Comparison of ENCODE assay signal across 15 cellular contexts in the genomic region with DNA sequence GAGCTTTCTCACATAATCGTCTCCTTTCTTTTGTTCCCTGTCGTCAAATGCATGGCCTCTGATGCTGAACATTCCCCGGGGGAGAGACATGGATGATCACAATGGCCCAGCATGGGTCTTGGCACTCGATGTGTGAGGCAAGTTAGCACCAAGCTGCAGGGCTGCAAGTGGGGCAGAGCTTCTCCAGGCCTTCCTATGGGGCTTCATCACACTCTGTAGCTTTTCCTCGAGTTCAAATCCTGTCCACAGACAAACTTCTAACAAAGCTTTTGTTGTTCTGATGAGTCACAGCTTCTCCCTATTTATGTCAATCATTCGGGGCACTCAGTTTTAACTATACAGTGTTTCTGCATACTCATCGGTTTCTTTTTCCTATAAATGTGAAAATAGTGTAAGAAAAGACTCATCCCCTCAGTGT.
DNase-seq lines count a peak whose midpoint lies in the region; TF ChIP-seq lines count a peak whose summit lies in the region.
"Had no signal": no experiment of that assay in that cellular context is flagged by ENCODE, and none has a peak within 500 bp of the region (broad histone marks: within the 10 kb centered on the region; RNA-seq: fewer than 3 reads in every experiment).

No MANE protein-coding gene starts in this region.

- no peak overlapping the region for H3K4me3 Mint-ChIP-seq in activated naive CD4-positive, alpha-beta T cell treated with anti-CD3 and anti-CD28 coated beads for 36 hours
- H3K4me3 Mint-ChIP-seq in chondrocyte (ENCODE audit: unreplicated experiment) = no peak overlapping the region
- H3K4me3 Mint-ChIP-seq: stimulated activated memory B cell treated with anti-CD40 and anti-IgM and Interleukin-4, amounts not matched to agents 10 μg/mL and 1 μg/mL and 100 μg/mL, for 72 hours had no signal

- H3K4me3 ChIP-seq in esophagus squamous epithelium (no peak overlapping the region), ascending aorta (no peak overlapping the region), colonic mucosa (no peak overlapping the region)
- H3K4me3 ChIP-seq: mucosa of descending colon, psoas muscle had no signal

- peaks cover 45% of the 10 kb centered on the region for H3K4me1 Mint-ChIP-seq in activated naive CD4-positive, alpha-beta T cell treated with anti-CD3 and anti-CD28 coated beads for 36 hours (ENCODE audit: low read depth)
- H3K4me1 Mint-ChIP-seq in chondrocyte (ENCODE audit: low read depth) = peaks cover 17% of the 10 kb centered on the region

- no peaks in the 10 kb centered on the region for H3K36me3 ChIP-seq in esophagus squamous epithelium
- no peaks in the 10 kb centered on the region for H3K36me3 ChIP-seq in ascending aorta
- H3K36me3 ChIP-seq in colonic mucosa = no peaks in the 10 kb centered on the region

- CTCF ChIA-PET in activated naive CD4-positive, alpha-beta T cell treated with anti-CD3 and anti-CD28 coated beads for 36 hours (lab: Charles Lee) = interaction anchor here (1.0 to 1.2 kb wide), 3 partner anchors 13 to 351 kb away, joined by 3 to 4 read pairs (median 4); no protein-coding TSS in a partner anchor

- no peaks in the 10 kb centered on the region for H3K27me3 Mint-ChIP-seq in activated naive CD4-positive, alpha-beta T cell treated with anti-CD3 and anti-CD28 coated beads for 36 hours (ENCODE audit: low read depth)
- H3K27me3 Mint-ChIP-seq in chondrocyte (ENCODE audit: low read depth) = no peaks in the 10 kb centered on the region
- H3K27me3 Mint-ChIP-seq: stimulated activated memory B cell treated with anti-CD40 and anti-IgM and Interleukin-4, amounts not matched to agents 10 μg/mL and 1 μg/mL and 100 μg/mL, for 72 hours had no signal

- no peak overlapping the region for H3K27ac ChIP-seq in esophagus squamous epithelium
- H3K27ac ChIP-seq in ascending aorta = peak overlapping the region in 1 of 2 donors; percentile 2
- H3K27ac ChIP-seq in colonic mucosa = no peak overlapping the region
- H3K27ac ChIP-seq: psoas muscle had no signal

- WGBS in esophagus squamous epithelium, 2 donors = 39 to 54% methylated on average over 7 of the region's 7 CpGs

- TF ChIP-seq CTCF in chondrocyte (IDR thresholded peaks at IDR 0.05) (no peak), esophagus squamous epithelium (IDR thresholded peaks at IDR 0.05) (no peak), ascending aorta (IDR thresholded peaks at IDR 0.05) (no peak), colonic mucosa (IDR thresholded peaks at IDR 0.05) (no peak)

- H3K9me3 Mint-ChIP-seq in activated naive CD4-positive, alpha-beta T cell treated with anti-CD3 and anti-CD28 coated beads for 36 hours = no peaks in the 10 kb centered on the region
- no peaks in the 10 kb centered on the region for H3K9me3 Mint-ChIP-seq in chondrocyte (ENCODE audit: low read depth)
- H3K9me3 Mint-ChIP-seq: stimulated activated memory B cell treated with anti-CD40 and anti-IgM and Interleukin-4, amounts not matched to agents 10 μg/mL and 1 μg/mL and 100 μg/mL, for 72 hours had no signal

- H3K9me3 ChIP-seq in esophagus squamous epithelium = no peaks in the 10 kb centered on the region
- no peaks in the 10 kb centered on the region for H3K9me3 ChIP-seq in ascending aorta
- H3K9me3 ChIP-seq in colonic mucosa = no peaks in the 10 kb centered on the region
- H3K9me3 ChIP-seq: mucosa of descending colon, psoas muscle had no signal

- no peak for DNase-seq in activated naive CD4-positive, alpha-beta T cell treated with anti-CD3 and anti-CD28 coated beads for 36 hours
- no peak for DNase-seq in activated naive CD4-positive, alpha-beta T cell (lab: John Stamatoyannopoulos, UW)
- DNase-seq in NCI-H69 (lab: John Stamatoyannopoulos, UW) = peak; percentile 90
- no peak for DNase-seq in chondrocyte (ENCODE audit: low spot score)
- peak; percentile 25 for DNase-seq in retina
- DNase-seq in esophagus squamous epithelium (lab: John Stamatoyannopoulos, UW) = no peak
- DNase-seq in ascending aorta (ENCODE audit: low spot score in 2 of 2) = no peak
- DNase-seq in colonic mucosa = no peak
- DNase-seq: activated T-cell treated with anti-CD3 and anti-CD28 coated beads for 4 hours; caudate nucleus; mucosa of descending colon; NCI-H524; psoas muscle; stimulated activated CD4-positive, alpha-beta T cell treated with anti-CD3 and anti-CD28 coated beads, Interleukin-4, amount 100 ng/mL, for 1 hour had no signal

- no peak for TF ChIP-seq POLR2A in esophagus squamous epithelium (IDR thresholded peaks at IDR 0.05)

- H3K27ac Mint-ChIP-seq in activated naive CD4-positive, alpha-beta T cell treated with anti-CD3 and anti-CD28 coated beads for 36 hours = peak overlapping the region; percentile 84
- H3K27ac Mint-ChIP-seq in chondrocyte (ENCODE audit: unreplicated experiment) = peak overlapping the region; percentile 13
- H3K27ac Mint-ChIP-seq: stimulated activated memory B cell treated with anti-CD40 and anti-IgM and Interleukin-4, amounts not matched to agents 10 μg/mL and 1 μg/mL and 100 μg/mL, for 72 hours had no signal

- H3K27me3 ChIP-seq in esophagus squamous epithelium = no peaks in the 10 kb centered on the region
- no peaks in the 10 kb centered on the region for H3K27me3 ChIP-seq in ascending aorta
- H3K27me3 ChIP-seq in colonic mucosa = no peaks in the 10 kb centered on the region

- intact Hi-C loops in activated naive CD4-positive, alpha-beta T cell treated with anti-CD3 and anti-CD28 coated beads for 36 hours (cut with micrococcal nuclease) = loop anchor here (1.0 to 10.0 kb wide), 10 partner anchors 13 to 871 kb away; partner anchors contain the start of gene TFB1M
- intact Hi-C loops in esophagus squamous epithelium (cut with DNase I) = no loop called here
- intact Hi-C loops in ascending aorta (cut with DNase I) = no loop called here
- intact Hi-C loops in colonic mucosa (cut with DNase I) = no loop called here

- no peaks in the 10 kb centered on the region for H3K36me3 Mint-ChIP-seq in activated naive CD4-positive, alpha-beta T cell treated with anti-CD3 and anti-CD28 coated beads for 36 hours (ENCODE audit: low read depth)
- no peaks in the 10 kb centered on the region for H3K36me3 Mint-ChIP-seq in chondrocyte (ENCODE audit: low read depth)
- H3K36me3 Mint-ChIP-seq: stimulated activated memory B cell treated with anti-CD40 and anti-IgM and Interleukin-4, amounts not matched to agents 10 μg/mL and 1 μg/mL and 100 μg/mL, for 72 hours had no signal

- H3K9ac ChIP-seq in colonic mucosa (ENCODE audit: low read depth in 2 of 2, low read length in 2 of 2) = no peak overlapping the region

- H3K4me1 ChIP-seq in esophagus squamous epithelium (peaks cover 0 to 3% (median under 1%) of the 10 kb centered on the region in 3 donors), ascending aorta (peaks cover 0 to 7% of the 10 kb centered on the region in 2 donors), colonic mucosa (no peaks in the 10 kb centered on the region)

Comparison
In these comparisons a context has a peak if more than half of its experiments do, and no peak if none do; other contexts are left out.
1. DNase-seq: peak in NCI-H69 (single experiment) and retina (single experiment); none in activated naive CD4-positive, alpha-beta T cell treated with anti-CD3 and anti-CD28 coated beads for 36 hours (single experiment), activated naive CD4-positive, alpha-beta T cell (0 of 4), chondrocyte (single experiment), esophagus squamous epithelium (single experiment), ascending aorta (0 of 2) and colonic mucosa (single experiment).